ENCODE assay signal across 1 cellular context in the genomic region with DNA sequence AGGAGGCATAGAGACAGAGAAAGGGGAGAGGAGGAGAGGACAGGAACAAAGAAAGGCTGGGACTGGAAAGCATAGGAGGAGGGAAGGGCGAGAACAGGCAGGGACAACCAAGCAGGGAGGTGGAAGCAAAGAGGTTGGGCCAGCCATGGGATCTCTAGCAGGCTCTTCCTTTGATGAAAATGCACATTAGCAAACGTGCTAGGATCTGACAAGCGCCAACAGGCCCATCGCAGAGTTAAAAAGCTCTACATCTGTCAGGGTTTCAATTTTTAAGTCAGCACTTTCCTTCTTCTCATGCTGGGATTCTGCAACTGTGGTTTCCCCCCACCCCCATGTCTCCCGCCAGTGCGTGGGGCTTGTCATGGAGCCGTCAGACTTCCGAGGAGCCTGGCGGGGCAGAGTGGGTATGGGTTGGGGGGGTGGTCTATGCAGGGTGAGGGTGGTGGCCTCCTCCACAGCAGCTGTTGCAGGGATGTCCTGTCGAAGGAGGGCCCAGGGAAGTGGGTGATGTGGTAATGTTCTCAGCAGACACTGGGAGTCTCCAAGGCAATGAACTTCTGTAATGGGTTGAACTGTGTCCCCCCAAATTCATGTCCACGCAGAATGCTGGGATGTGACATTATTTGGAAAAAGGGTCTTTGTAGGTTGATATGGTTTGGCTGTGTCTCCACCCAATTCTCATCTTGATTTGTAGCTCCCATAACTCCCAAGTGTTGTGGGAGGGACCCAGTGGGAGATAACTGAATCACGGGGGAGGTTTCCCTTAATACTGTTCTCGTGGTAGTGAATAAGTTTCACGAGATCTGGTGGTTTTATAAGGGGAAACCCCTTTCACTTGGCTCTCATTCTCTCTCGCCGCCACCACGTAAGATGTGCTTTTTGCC.
A peak's percentile ranks its signal among the peaks of the same experiment; 100 is the strongest.
TF ChIP-seq lines count a peak whose summit lies in the region.

No MANE protein-coding gene starts in this region.

TF ChIP-seq in GM12878, 131 proteins besides CTCF, POLR2A, EP300 and RAD21 (continued from another document):
- TF ChIP-seq, protein P1, sequence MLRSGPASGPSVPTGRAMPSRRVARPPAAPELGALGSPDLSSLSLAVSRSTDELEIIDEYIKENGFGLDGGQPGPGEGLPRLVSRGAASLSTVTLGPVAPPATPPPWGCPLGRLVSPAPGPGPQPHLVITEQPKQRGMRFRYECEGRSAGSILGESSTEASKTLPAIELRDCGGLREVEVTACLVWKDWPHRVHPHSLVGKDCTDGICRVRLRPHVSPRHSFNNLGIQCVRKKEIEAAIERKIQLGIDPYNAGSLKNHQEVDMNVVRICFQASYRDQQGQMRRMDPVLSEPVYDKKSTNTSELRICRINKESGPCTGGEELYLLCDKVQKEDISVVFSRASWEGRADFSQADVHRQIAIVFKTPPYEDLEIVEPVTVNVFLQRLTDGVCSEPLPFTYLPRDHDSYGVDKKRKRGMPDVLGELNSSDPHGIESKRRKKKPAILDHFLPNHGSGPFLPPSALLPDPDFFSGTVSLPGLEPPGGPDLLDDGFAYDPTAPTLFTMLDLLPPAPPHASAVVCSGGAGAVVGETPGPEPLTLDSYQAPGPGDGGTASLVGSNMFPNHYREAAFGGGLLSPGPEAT (IDR thresholded peaks at IDR 0.05; ENCODE audit: low read depth): no peak
- no peak for TF ChIP-seq STAT1 (conservative IDR thresholded peaks at IDR 0.05)
- no peak for TF ChIP-seq SRF (IDR thresholded peaks at IDR 0.05; ENCODE audit: low read depth in 2 of 2, low read length in 2 of 2)
- peak; percentile 41 for TF ChIP-seq RUNX3 (IDR thresholded peaks at IDR 0.05; ENCODE audit: low read length)
- 0 out of 3 replicates have a peak, but pooled peaks of 1 of the 2 experiments have one; percentile 18 for TF ChIP-seq EGR1 (IDR thresholded peaks at IDR 0.05; ENCODE audit: borderline replicate concordance in 1 of 2, low read depth in 2 of 2, low read length in 2 of 2)
- no peak for TF ChIP-seq BCL3 (IDR thresholded peaks at IDR 0.05; ENCODE audit: borderline replicate concordance, insufficient read depth, low read depth, low read length, poor library complexity, severe bottlenecking)
